ENCODE assay signal across 1 cellular context in the genomic region with DNA sequence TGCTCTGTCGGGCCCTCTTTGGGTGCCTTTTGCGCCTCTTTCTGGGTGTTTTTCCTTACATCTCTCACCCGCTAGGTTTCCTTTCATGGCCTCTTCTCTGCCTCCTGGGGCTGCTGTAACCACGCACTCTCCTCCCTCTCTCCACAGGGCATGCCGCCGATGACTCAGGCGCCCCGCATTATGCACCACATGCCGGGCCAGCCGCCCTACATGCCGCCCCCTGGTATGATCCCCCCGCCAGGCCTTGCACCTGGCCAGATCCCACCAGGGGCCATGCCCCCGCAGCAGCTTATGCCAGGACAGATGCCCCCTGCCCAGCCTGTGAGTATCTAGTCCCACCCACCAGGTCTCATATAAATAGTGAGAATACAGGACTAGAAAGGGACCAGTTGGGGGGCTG.
TF ChIP-seq lines count a peak whose summit lies in the region.

No MANE protein-coding gene starts in this region.

TF ChIP-seq in GM23338, 12 proteins besides CTCF, POLR2A, EP300 and RAD21:
- TF ChIP-seq POLR2AphosphoS5 (IDR thresholded peaks at IDR 0.05; ENCODE audit: low read depth), result no peak
- TF ChIP-seq, protein P1, sequence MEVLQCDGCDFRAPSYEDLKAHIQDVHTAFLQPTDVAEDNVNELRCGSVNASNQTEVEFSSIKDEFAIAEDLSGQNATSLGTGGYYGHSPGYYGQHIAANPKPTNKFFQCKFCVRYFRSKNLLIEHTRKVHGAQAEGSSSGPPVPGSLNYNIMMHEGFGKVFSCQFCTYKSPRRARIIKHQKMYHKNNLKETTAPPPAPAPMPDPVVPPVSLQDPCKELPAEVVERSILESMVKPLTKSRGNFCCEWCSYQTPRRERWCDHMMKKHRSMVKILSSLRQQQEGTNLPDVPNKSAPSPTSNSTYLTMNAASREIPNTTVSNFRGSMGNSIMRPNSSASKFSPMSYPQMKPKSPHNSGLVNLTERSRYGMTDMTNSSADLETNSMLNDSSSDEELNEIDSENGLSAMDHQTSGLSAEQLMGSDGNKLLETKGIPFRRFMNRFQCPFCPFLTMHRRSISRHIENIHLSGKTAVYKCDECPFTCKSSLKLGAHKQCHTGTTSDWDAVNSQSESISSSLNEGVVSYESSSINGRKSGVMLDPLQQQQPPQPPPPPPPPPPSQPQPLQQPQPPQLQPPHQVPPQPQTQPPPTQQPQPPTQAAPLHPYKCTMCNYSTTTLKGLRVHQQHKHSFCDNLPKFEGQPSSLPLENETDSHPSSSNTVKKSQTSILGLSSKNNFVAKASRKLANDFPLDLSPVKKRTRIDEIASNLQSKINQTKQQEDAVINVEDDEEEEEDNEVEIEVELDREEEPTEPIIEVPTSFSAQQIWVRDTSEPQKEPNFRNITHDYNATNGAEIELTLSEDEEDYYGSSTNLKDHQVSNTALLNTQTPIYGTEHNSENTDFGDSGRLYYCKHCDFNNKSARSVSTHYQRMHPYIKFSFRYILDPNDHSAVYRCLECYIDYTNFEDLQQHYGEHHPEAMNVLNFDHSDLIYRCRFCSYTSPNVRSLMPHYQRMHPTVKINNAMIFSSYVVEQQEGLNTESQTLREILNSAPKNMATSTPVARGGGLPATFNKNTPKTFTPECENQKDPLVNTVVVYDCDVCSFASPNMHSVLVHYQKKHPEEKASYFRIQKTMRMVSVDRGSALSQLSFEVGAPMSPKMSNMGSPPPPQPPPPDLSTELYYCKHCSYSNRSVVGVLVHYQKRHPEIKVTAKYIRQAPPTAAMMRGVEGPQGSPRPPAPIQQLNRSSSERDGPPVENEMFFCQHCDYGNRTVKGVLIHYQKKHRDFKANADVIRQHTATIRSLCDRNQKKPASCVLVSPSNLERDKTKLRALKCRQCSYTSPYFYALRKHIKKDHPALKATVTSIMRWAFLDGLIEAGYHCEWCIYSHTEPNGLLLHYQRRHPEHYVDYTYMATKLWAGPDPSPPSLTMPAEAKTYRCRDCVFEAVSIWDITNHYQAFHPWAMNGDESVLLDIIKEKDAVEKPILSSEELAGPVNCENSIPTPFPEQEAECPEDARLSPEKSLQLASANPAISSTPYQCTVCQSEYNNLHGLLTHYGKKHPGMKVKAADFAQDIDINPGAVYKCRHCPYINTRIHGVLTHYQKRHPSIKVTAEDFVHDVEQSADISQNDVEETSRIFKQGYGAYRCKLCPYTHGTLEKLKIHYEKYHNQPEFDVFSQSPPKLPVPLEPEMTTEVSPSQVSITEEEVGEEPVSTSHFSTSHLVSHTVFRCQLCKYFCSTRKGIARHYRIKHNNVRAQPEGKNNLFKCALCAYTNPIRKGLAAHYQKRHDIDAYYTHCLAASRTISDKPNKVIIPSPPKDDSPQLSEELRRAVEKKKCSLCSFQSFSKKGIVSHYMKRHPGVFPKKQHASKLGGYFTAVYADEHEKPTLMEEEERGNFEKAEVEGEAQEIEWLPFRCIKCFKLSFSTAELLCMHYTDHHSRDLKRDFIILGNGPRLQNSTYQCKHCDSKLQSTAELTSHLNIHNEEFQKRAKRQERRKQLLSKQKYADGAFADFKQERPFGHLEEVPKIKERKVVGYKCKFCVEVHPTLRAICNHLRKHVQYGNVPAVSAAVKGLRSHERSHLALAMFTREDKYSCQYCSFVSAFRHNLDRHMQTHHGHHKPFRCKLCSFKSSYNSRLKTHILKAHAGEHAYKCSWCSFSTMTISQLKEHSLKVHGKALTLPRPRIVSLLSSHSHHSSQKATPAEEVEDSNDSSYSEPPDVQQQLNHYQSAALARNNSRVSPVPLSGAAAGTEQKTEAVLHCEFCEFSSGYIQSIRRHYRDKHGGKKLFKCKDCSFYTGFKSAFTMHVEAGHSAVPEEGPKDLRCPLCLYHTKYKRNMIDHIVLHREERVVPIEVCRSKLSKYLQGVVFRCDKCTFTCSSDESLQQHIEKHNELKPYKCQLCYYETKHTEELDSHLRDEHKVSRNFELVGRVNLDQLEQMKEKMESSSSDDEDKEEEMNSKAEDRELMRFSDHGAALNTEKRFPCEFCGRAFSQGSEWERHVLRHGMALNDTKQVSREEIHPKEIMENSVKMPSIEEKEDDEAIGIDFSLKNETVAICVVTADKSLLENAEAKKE (CRISPR knock-in tag; IDR thresholded peaks at IDR 0.05), result no peak
- TF ChIP-seq EZH2phosphoT487 (IDR thresholded peaks at IDR 0.05; ENCODE audit: unreplicated experiment), result no peak
- TF ChIP-seq CREB1 (CRISPR knock-in tag; IDR thresholded peaks at IDR 0.05; ENCODE audit: low read depth), result no peak
- TF ChIP-seq STAT1 (IDR thresholded peaks at IDR 0.05; ENCODE audit: unreplicated experiment), result no peak
- no peak for TF ChIP-seq NANOG (IDR thresholded peaks at IDR 0.05; ENCODE audit: borderline replicate concordance)
- TF ChIP-seq, protein P2, sequence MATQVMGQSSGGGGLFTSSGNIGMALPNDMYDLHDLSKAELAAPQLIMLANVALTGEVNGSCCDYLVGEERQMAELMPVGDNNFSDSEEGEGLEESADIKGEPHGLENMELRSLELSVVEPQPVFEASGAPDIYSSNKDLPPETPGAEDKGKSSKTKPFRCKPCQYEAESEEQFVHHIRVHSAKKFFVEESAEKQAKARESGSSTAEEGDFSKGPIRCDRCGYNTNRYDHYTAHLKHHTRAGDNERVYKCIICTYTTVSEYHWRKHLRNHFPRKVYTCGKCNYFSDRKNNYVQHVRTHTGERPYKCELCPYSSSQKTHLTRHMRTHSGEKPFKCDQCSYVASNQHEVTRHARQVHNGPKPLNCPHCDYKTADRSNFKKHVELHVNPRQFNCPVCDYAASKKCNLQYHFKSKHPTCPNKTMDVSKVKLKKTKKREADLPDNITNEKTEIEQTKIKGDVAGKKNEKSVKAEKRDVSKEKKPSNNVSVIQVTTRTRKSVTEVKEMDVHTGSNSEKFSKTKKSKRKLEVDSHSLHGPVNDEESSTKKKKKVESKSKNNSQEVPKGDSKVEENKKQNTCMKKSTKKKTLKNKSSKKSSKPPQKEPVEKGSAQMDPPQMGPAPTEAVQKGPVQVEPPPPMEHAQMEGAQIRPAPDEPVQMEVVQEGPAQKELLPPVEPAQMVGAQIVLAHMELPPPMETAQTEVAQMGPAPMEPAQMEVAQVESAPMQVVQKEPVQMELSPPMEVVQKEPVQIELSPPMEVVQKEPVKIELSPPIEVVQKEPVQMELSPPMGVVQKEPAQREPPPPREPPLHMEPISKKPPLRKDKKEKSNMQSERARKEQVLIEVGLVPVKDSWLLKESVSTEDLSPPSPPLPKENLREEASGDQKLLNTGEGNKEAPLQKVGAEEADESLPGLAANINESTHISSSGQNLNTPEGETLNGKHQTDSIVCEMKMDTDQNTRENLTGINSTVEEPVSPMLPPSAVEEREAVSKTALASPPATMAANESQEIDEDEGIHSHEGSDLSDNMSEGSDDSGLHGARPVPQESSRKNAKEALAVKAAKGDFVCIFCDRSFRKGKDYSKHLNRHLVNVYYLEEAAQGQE (IDR thresholded peaks at IDR 0.05; ENCODE audit: unreplicated experiment), result no peak
- no peak for TF ChIP-seq EZH2 (IDR thresholded peaks at IDR 0.05; ENCODE audit: low read depth, unreplicated experiment)
- TF ChIP-seq ZNF114 (CRISPR knock-in tag; IDR thresholded peaks at IDR 0.05), result no peak
- TF ChIP-seq JUNB (IDR thresholded peaks at IDR 0.05; ENCODE audit: unreplicated experiment), result no peak
- no peak for TF ChIP-seq ZNF331 (CRISPR knock-in tag; IDR thresholded peaks at IDR 0.05; ENCODE audit: low read depth)
- TF ChIP-seq, protein P3, sequence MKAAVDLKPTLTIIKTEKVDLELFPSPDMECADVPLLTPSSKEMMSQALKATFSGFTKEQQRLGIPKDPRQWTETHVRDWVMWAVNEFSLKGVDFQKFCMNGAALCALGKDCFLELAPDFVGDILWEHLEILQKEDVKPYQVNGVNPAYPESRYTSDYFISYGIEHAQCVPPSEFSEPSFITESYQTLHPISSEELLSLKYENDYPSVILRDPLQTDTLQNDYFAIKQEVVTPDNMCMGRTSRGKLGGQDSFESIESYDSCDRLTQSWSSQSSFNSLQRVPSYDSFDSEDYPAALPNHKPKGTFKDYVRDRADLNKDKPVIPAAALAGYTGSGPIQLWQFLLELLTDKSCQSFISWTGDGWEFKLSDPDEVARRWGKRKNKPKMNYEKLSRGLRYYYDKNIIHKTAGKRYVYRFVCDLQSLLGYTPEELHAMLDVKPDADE (IDR thresholded peaks at IDR 0.05), result no peak
